ENCODE assay signal across 8 cellular contexts in genomic region chr11:69442807-69443137, GRCh38. TPM values are rescaled to one million over a fixed set of nuclear protein-coding genes. Genes with fewer than 3 reads are reported as not detected.
DNase-seq lines count a peak whose midpoint lies in the region; ATAC-seq and TF ChIP-seq lines count a peak whose summit lies in the region.

No MANE protein-coding gene starts in this region.

- POLR2A ChIA-PET in CD8-positive, alpha-beta T cell (lab: Charles Lee): interaction anchor here (0.9 kb wide), 1 partner anchor 10 kb away, joined by 3 read pairs; no protein-coding TSS in a partner anchor
- POLR2A ChIA-PET in activated CD4-positive, alpha-beta T cell treated with anti-CD3 and anti-CD28 coated beads, Interleukin-2, amount 10 ng/mL, durations not matched to agents 7 days and 5 days (lab: Charles Lee): no interaction called here

- peaks cover 23% of the 10 kb centered on the region for H3K27me3 Mint-ChIP-seq in CD8-positive, alpha-beta T cell (ENCODE audit: low read depth)
- no peaks in the 10 kb centered on the region for H3K27me3 Mint-ChIP-seq in progenitor cell of endocrine pancreas
- peaks cover 3% of the 10 kb centered on the region for H3K27me3 Mint-ChIP-seq in activated CD4-positive, alpha-beta T cell treated with anti-CD3 and anti-CD28 coated beads, Interleukin-2, amount 10 ng/mL, durations not matched to agents 7 days and 5 days

- H3K27ac ChIP-seq in CD8-positive, alpha-beta T cell (ENCODE audit: low read depth, low read length): no peak overlapping the region
- peak overlapping the region in 1 of 2 donors; percentile 52 for H3K27ac ChIP-seq in ascending aorta

- H3K9me3 Mint-ChIP-seq in CD8-positive, alpha-beta T cell: no peaks in the 10 kb centered on the region
- H3K9me3 Mint-ChIP-seq in progenitor cell of endocrine pancreas (ENCODE audit: low read depth): no peaks in the 10 kb centered on the region
- no peaks in the 10 kb centered on the region for H3K9me3 Mint-ChIP-seq in activated CD4-positive, alpha-beta T cell treated with anti-CD3 and anti-CD28 coated beads, Interleukin-2, amount 10 ng/mL, durations not matched to agents 7 days and 5 days

- intact Hi-C loops in CD8-positive, alpha-beta T cell (cut with DNase I, micrococcal nuclease): no loop called here
- intact Hi-C loops in ascending aorta (cut with DNase I): loop anchor here (1.0 to 5.0 kb wide), 5 partner anchors 100 to 310 kb away; no protein-coding TSS in a partner anchor

- H3K36me3 ChIP-seq in CD8-positive, alpha-beta T cell (ENCODE audit: insufficient read depth, low read length): no peaks in the 10 kb centered on the region
- H3K36me3 ChIP-seq in ascending aorta: no peaks in the 10 kb centered on the region

- H3K9me3 ChIP-seq in CD8-positive, alpha-beta T cell (ENCODE audit: low read length): no peaks in the 10 kb centered on the region
- no peaks in the 10 kb centered on the region for H3K9me3 ChIP-seq in ascending aorta

- no peak overlapping the region for H3K4me3 ChIP-seq in CD8-positive, alpha-beta T cell (ENCODE audit: low read depth, low read length)
- no peak overlapping the region for H3K4me3 ChIP-seq in fibroblast of the aortic adventitia (ENCODE audit: low read depth, low read length)
- H3K4me3 ChIP-seq in ascending aorta: peak overlapping the region in 1 of 2 donors; percentile 61

- peaks cover 8% of the 10 kb centered on the region for H3K4me1 Mint-ChIP-seq in CD8-positive, alpha-beta T cell (ENCODE audit: low read depth)
- peaks cover 33% of the 10 kb centered on the region for H3K4me1 Mint-ChIP-seq in progenitor cell of endocrine pancreas (ENCODE audit: low read depth)
- peaks cover 8% of the 10 kb centered on the region for H3K4me1 Mint-ChIP-seq in activated CD4-positive, alpha-beta T cell treated with anti-CD3 and anti-CD28 coated beads, Interleukin-2, amount 10 ng/mL, durations not matched to agents 7 days and 5 days

- H3K27ac Mint-ChIP-seq in CD8-positive, alpha-beta T cell: no peak overlapping the region
- peak overlapping the region; percentile 90 for H3K27ac Mint-ChIP-seq in progenitor cell of endocrine pancreas
- no peak overlapping the region for H3K27ac Mint-ChIP-seq in activated CD4-positive, alpha-beta T cell treated with anti-CD3 and anti-CD28 coated beads, Interleukin-2, amount 10 ng/mL, durations not matched to agents 7 days and 5 days

- no peaks in the 10 kb centered on the region for H3K27me3 ChIP-seq in CD8-positive, alpha-beta T cell (ENCODE audit: insufficient read depth, low read length)
- H3K27me3 ChIP-seq in ascending aorta: no peaks in the 10 kb centered on the region

- peak overlapping the region; percentile 57 for H3K4me3 Mint-ChIP-seq in CD8-positive, alpha-beta T cell
- H3K4me3 Mint-ChIP-seq in progenitor cell of endocrine pancreas (ENCODE audit: low read depth): no peak overlapping the region
- no peak overlapping the region for H3K4me3 Mint-ChIP-seq in activated CD4-positive, alpha-beta T cell treated with anti-CD3 and anti-CD28 coated beads, Interleukin-2, amount 10 ng/mL, durations not matched to agents 7 days and 5 days

- CTCF ChIA-PET in CD8-positive, alpha-beta T cell (lab: Charles Lee): no interaction called here
- CTCF ChIA-PET in activated CD4-positive, alpha-beta T cell treated with anti-CD3 and anti-CD28 coated beads, Interleukin-2, amount 10 ng/mL, durations not matched to agents 7 days and 5 days (lab: Charles Lee): no interaction called here

- no peaks in the 10 kb centered on the region for H3K36me3 Mint-ChIP-seq in CD8-positive, alpha-beta T cell
- H3K36me3 Mint-ChIP-seq in progenitor cell of endocrine pancreas (ENCODE audit: insufficient read depth): no peaks in the 10 kb centered on the region
- no peaks in the 10 kb centered on the region for H3K36me3 Mint-ChIP-seq in activated CD4-positive, alpha-beta T cell treated with anti-CD3 and anti-CD28 coated beads, Interleukin-2, amount 10 ng/mL, durations not matched to agents 7 days and 5 days (ENCODE audit: low read depth)

- DNase-seq in CD8-positive, alpha-beta T cell: no peak
- DNase-seq in RPMI7951 (ENCODE audit: low read depth) (peak; percentile 90), fibroblast of the aortic adventitia (ENCODE audit: low read depth) (peak; percentile 15), progenitor cell of endocrine pancreas (ENCODE audit: low spot score, unreplicated experiment) (no peak), retina (no peak), ascending aorta (ENCODE audit: low spot score in 2 of 2) (no peak), amniotic stem cell (lab: John Stamatoyannopoulos, UW) (no peak)
- no peak for DNase-seq in activated CD4-positive, alpha-beta T cell treated with anti-CD3 and anti-CD28 coated beads, Interleukin-2, amount 10 ng/mL, durations not matched to agents 7 days and 5 days

- TF ChIP-seq CTCF in CD8-positive, alpha-beta T cell (IDR thresholded peaks at IDR 0.05): no peak
- TF ChIP-seq CTCF in fibroblast of the aortic adventitia (IDR thresholded peaks at IDR 0.05; ENCODE audit: insufficient read depth, low read length) (no peak), progenitor cell of endocrine pancreas (IDR thresholded peaks at IDR 0.05; ENCODE audit: unreplicated experiment) (no peak), ascending aorta (IDR thresholded peaks at IDR 0.05) (no peak)

- peaks cover 17% of the 10 kb centered on the region for H3K4me1 ChIP-seq in CD8-positive, alpha-beta T cell (ENCODE audit: insufficient read depth, low read length)
- H3K4me1 ChIP-seq in ascending aorta: peaks cover 6 to 13% of the 10 kb centered on the region in 2 donors

- ATAC-seq in CD8-positive, alpha-beta T cell: no peak

RNA-seq across cellular contexts. Expression of gene LINC01488, which starts 38.7 kb away (rescaled TPM):
- total RNA-seq in CD8-positive, alpha-beta T cell: not detected
- total RNA-seq in RPMI7951 (2014; rRNA removed; shearing (Covaris generic)): not detected in 2 replicates
- not detected in 2 replicates for total RNA-seq in fibroblast of the aortic adventitia (ENCODE audit: low replicate concordance)
- 1.3 and 1.4 TPM in 2 replicates for total RNA-seq in progenitor cell of endocrine pancreas
- not detected for total RNA-seq in ascending aorta
- total RNA-seq in activated CD4-positive, alpha-beta T cell treated with anti-CD3 and anti-CD28 coated beads, Interleukin-2, amount 10 ng/mL, durations not matched to agents 7 days and 5 days: not detected

Comparison
In these comparisons a context has a peak if more than half of its experiments do, and no peak if none do; other contexts are left out.
1. DNase-seq: peak in RPMI7951 (single experiment) and fibroblast of the aortic adventitia (single experiment); none in CD8-positive, alpha-beta T cell (0 of 7), progenitor cell of endocrine pancreas (single experiment), retina (single experiment), ascending aorta (0 of 2), activated CD4-positive, alpha-beta T cell treated with anti-CD3 and anti-CD28 coated beads, Interleukin-2, amount 10 ng/mL, durations not matched to agents 7 days and 5 days (single experiment) and amniotic stem cell (single experiment).